In the genomic region with DNA sequence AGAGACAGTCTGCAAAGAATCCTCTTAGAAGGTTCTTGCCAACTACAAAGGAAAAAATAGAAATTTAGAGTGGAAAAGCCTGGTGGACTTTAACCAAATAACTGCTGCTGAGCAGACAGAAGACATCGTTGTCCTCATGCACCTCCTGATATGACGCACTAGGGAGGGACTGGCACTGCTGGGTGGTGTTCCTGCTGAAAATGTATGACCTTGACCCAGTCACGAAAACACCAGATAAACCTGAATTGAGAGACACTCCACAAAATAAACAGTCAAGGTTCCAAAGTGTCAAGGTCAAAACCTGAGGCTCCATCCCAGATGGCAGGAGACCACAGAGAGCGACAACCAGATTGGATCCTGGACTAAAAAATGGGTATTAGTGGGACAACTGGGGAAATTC, we compare ENCODE assay signal across 1 cellular context.
TF ChIP-seq lines count a peak whose summit lies in the region.

No MANE protein-coding gene starts in this region.

TF ChIP-seq in HepG2, 621 proteins besides CTCF, POLR2A, EP300 and RAD21 (continued from another document):
- TF ChIP-seq ZNF609 (CRISPR knock-in tag; IDR thresholded peaks at IDR 0.05; ENCODE audit: borderline replicate concordance) = peak; percentile 94
- TF ChIP-seq ZBTB38 (CRISPR knock-in tag; IDR thresholded peaks at IDR 0.05) = 0 out of 2 replicates have a peak, but pooled peaks have one; percentile 28
- peak; percentile 73; the same call in 1 of the 2 replicates for TF ChIP-seq ERF (CRISPR knock-in tag; IDR thresholded peaks at IDR 0.05)
- peak; percentile 33; the same call in 1 of the 2 replicates for TF ChIP-seq ZNF710 (CRISPR knock-in tag; IDR thresholded peaks at IDR 0.05; ENCODE audit: borderline replicate concordance)
- TF ChIP-seq YEATS2 (CRISPR knock-in tag; IDR thresholded peaks at IDR 0.05; ENCODE audit: borderline replicate concordance) = no peak; the same call in 1 of the 2 replicates
- TF ChIP-seq HNF4G (IDR thresholded peaks at IDR 0.05; ENCODE audit: borderline replicate concordance, low read depth, low read length) = peak; percentile 83; the same call in 1 of the 2 replicates
- peak; percentile 89; the same call in 1 of the 2 replicates for TF ChIP-seq HNF4G (CRISPR knock-in tag; IDR thresholded peaks at IDR 0.05; ENCODE audit: borderline replicate concordance, low read depth)
- 0 out of 2 replicates have a peak, but pooled peaks have one; percentile 56 for TF ChIP-seq ZNF343 (CRISPR knock-in tag; IDR thresholded peaks at IDR 0.05)
- TF ChIP-seq, protein P1, sequence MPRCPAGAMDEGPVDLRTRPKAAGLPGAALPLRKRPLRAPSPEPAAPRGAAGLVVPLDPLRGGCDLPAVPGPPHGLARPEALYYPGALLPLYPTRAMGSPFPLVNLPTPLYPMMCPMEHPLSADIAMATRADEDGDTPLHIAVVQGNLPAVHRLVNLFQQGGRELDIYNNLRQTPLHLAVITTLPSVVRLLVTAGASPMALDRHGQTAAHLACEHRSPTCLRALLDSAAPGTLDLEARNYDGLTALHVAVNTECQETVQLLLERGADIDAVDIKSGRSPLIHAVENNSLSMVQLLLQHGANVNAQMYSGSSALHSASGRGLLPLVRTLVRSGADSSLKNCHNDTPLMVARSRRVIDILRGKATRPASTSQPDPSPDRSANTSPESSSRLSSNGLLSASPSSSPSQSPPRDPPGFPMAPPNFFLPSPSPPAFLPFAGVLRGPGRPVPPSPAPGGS (CRISPR knock-in tag; IDR thresholded peaks at IDR 0.05) = no peak
- peak; percentile 62 for TF ChIP-seq TCF7 (IDR thresholded peaks at IDR 0.05; ENCODE audit: low read depth)
- TF ChIP-seq POLR2AphosphoS5 (IDR thresholded peaks at IDR 0.05; ENCODE audit: low read depth, low read length) = no peak
- 0 out of 2 replicates have a peak, but pooled peaks have one; percentile 33 for TF ChIP-seq ZNF724P (CRISPR knock-in tag; IDR thresholded peaks at IDR 0.05; ENCODE audit: borderline replicate concordance)
- 0 out of 2 replicates have a peak, but pooled peaks have one; percentile 8 for TF ChIP-seq ZBTB2 (CRISPR knock-in tag; IDR thresholded peaks at IDR 0.05; ENCODE audit: low read depth)
- TF ChIP-seq ZNF629 (CRISPR knock-in tag; conservative IDR thresholded peaks at IDR 0.05) = peak; percentile 29; the same call in 1 of the 2 replicates
- TF ChIP-seq BORCS8-MEF2B (CRISPR knock-in tag; IDR thresholded peaks at IDR 0.05) = peak; percentile 79
- 0 out of 2 replicates have a peak, but pooled peaks have one; percentile 26 for TF ChIP-seq ATF7 (IDR thresholded peaks at IDR 0.05)
- peak; percentile 79; the same call in 1 of the 2 replicates for TF ChIP-seq ATF7 (CRISPR knock-in tag; IDR thresholded peaks at IDR 0.05)
- TF ChIP-seq ZHX1 (CRISPR knock-in tag; IDR thresholded peaks at IDR 0.05; ENCODE audit: low read depth) = peak; percentile 70; the same call in 1 of the 2 replicates
- TF ChIP-seq CHD4 (IDR thresholded peaks at IDR 0.05; ENCODE audit: borderline replicate concordance, low read length) = no peak
- no peak for TF ChIP-seq AGO1 (IDR thresholded peaks at IDR 0.05; ENCODE audit: low read depth, low read length, poor library complexity, severe bottlenecking)
- TF ChIP-seq ZNF232 (CRISPR knock-in tag; IDR thresholded peaks at IDR 0.05; ENCODE audit: borderline replicate concordance) = no peak
- peak; percentile 96 for TF ChIP-seq ESRRA (CRISPR knock-in tag; IDR thresholded peaks at IDR 0.05; ENCODE audit: low read depth)
- TF ChIP-seq, protein P2, sequence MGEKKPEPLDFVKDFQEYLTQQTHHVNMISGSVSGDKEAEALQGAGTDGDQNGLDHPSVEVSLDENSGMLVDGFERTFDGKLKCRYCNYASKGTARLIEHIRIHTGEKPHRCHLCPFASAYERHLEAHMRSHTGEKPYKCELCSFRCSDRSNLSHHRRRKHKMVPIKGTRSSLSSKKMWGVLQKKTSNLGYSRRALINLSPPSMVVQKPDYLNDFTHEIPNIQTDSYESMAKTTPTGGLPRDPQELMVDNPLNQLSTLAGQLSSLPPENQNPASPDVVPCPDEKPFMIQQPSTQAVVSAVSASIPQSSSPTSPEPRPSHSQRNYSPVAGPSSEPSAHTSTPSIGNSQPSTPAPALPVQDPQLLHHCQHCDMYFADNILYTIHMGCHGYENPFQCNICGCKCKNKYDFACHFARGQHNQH (CRISPR knock-in tag; IDR thresholded peaks at IDR 0.05) = peak; percentile 98
- TF ChIP-seq THAP7 (CRISPR knock-in tag; IDR thresholded peaks at IDR 0.05) = no peak
- TF ChIP-seq ZNF556 (CRISPR knock-in tag; IDR thresholded peaks at IDR 0.05; ENCODE audit: borderline replicate concordance) = peak; percentile 47; the same call in 1 of the 2 replicates
- no peak for TF ChIP-seq ZNF761 (CRISPR knock-in tag; conservative IDR thresholded peaks at IDR 0.05)
- peak; percentile 91 for TF ChIP-seq CREM (IDR thresholded peaks at IDR 0.05)
- no peak for TF ChIP-seq CREM (CRISPR knock-in tag; IDR thresholded peaks at IDR 0.05)
- TF ChIP-seq, protein P3, sequence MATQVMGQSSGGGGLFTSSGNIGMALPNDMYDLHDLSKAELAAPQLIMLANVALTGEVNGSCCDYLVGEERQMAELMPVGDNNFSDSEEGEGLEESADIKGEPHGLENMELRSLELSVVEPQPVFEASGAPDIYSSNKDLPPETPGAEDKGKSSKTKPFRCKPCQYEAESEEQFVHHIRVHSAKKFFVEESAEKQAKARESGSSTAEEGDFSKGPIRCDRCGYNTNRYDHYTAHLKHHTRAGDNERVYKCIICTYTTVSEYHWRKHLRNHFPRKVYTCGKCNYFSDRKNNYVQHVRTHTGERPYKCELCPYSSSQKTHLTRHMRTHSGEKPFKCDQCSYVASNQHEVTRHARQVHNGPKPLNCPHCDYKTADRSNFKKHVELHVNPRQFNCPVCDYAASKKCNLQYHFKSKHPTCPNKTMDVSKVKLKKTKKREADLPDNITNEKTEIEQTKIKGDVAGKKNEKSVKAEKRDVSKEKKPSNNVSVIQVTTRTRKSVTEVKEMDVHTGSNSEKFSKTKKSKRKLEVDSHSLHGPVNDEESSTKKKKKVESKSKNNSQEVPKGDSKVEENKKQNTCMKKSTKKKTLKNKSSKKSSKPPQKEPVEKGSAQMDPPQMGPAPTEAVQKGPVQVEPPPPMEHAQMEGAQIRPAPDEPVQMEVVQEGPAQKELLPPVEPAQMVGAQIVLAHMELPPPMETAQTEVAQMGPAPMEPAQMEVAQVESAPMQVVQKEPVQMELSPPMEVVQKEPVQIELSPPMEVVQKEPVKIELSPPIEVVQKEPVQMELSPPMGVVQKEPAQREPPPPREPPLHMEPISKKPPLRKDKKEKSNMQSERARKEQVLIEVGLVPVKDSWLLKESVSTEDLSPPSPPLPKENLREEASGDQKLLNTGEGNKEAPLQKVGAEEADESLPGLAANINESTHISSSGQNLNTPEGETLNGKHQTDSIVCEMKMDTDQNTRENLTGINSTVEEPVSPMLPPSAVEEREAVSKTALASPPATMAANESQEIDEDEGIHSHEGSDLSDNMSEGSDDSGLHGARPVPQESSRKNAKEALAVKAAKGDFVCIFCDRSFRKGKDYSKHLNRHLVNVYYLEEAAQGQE (IDR thresholded peaks at IDR 0.05; ENCODE audit: borderline replicate concordance in 1 of 2, low read depth in 1 of 2, low read length in 2 of 2) = peak in 1 of 2 experiments; percentile 80; a peak in 1 of 4 replicates
- TF ChIP-seq ZBTB42 (CRISPR knock-in tag; IDR thresholded peaks at IDR 0.05) = 0 out of 2 replicates have a peak, but pooled peaks have one; percentile 62
- peak; percentile 77; the same call in 1 of the 2 replicates for TF ChIP-seq JUN (CRISPR knock-in tag; IDR thresholded peaks at IDR 0.05)
- TF ChIP-seq TRIM24 (CRISPR knock-in tag; IDR thresholded peaks at IDR 0.05) = no peak
- peak; percentile 32; the same call in 1 of the 2 replicates for TF ChIP-seq ZNF605 (CRISPR knock-in tag; IDR thresholded peaks at IDR 0.05)
- peak; percentile 45; the same call in 1 of the 2 replicates for TF ChIP-seq GATA4 (IDR thresholded peaks at IDR 0.05; ENCODE audit: borderline replicate concordance, low read depth)
- no peak for TF ChIP-seq U2AF2 (IDR thresholded peaks at IDR 0.05; ENCODE audit: low read depth, low read length)
